1 cellular context compared by ENCODE assay signal in the genomic region with DNA sequence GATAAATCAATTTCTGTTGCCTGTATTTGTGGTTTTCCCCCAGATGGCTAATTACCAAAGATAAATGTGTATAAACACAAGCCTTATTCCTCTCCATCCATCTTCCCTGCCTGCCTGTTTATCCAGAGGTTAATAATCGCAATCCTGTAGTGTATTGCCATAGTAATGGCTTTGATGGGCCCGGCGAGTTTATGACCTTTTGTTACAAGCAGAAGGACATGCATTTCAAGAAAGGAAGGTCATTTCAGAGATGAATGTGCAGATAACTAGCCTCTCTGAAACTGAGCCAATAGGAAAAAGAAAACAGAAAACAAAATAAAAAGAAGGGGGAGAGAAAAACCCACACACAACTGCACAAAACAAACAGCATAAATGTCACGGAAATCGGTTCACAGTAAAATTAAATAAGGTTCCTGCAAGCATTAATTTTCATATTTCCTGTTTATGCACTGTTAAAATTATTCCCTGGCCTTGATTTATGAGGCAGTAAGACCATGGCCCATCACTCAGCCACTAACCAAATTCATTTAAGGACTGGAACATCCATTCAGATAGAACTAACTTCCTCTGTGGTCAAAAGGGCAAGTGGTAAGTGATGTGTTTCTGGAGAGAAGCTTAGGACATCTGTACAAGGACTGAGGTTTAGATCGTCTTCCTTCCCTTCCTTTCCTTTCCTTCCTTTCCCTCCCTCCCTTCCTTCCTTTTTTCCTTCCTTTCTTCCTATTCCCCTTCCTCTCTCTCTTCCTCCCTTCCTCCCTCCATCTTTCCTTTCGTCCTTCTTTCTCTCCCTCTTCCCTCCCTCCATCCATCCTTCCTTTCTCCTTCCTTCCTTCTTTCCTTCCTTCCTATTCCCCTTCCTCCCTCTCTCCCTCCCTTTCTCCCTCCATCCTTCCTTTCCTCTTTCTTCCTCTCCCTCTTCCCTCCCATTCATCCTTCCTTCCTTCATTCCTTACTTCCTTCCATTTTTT.
TF ChIP-seq lines count a peak whose summit lies in the region.

No MANE protein-coding gene starts in this region.

TF ChIP-seq in SK-N-SH, 30 proteins besides CTCF, POLR2A, EP300 and RAD21 (continued from another document):
- TF ChIP-seq, protein P1, sequence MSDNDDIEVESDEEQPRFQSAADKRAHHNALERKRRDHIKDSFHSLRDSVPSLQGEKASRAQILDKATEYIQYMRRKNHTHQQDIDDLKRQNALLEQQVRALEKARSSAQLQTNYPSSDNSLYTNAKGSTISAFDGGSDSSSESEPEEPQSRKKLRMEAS (IDR thresholded peaks at IDR 0.05; ENCODE audit: low read depth): no peak
- TF ChIP-seq MEF2A (IDR thresholded peaks at IDR 0.05; ENCODE audit: borderline replicate concordance, low read depth) (no peak), NFIC (IDR thresholded peaks at IDR 0.05; ENCODE audit: borderline replicate concordance) (no peak), RCOR1 (IDR thresholded peaks at IDR 0.05; ENCODE audit: low read length) (peak; percentile 42; the same call in 1 of the 2 replicates), RXRA (IDR thresholded peaks at IDR 0.05; ENCODE audit: borderline replicate concordance, low read depth) (no peak), ZBTB33 (IDR thresholded peaks at IDR 0.05; ENCODE audit: borderline replicate concordance, low read depth) (no peak), PBX3 (IDR thresholded peaks at IDR 0.05) (peak; percentile 26; the same call in 1 of the 2 replicates)
